ENCODE assay signal across 8 cellular contexts in genomic region chr20:33995053-33995816, GRCh38. TPM values are rescaled to one million over a fixed set of nuclear protein-coding genes. Genes with fewer than 3 reads are reported as not detected.
DNase-seq lines count a peak whose midpoint lies in the region; ATAC-seq and TF ChIP-seq lines count a peak whose summit lies in the region.

No MANE protein-coding gene starts in this region.

- H3K27me3 Mint-ChIP-seq in naive thymus-derived CD8-positive, alpha-beta T cell, result no peaks in the 10 kb centered on the region

- peak overlapping the region; percentile 21 to 99 (median 96) for H3K27ac Mint-ChIP-seq in naive thymus-derived CD8-positive, alpha-beta T cell

- no peak for TF ChIP-seq CTCF in coronary artery (IDR thresholded peaks at IDR 0.05)

- H3K4me3 Mint-ChIP-seq in naive thymus-derived CD8-positive, alpha-beta T cell, result peak overlapping the region; percentile 93 to 98 (median 96)

- DNase-seq in ELF-1 (ENCODE audit: low read depth, low spot score) (peak; percentile 23), NCI-H2171 treated with DMSO at 0.1 percent for 48 hours (lab: John Stamatoyannopoulos, UW) (peak; percentile 36), coronary artery (ENCODE audit: low spot score) (no peak), NCI-H1105 treated with DMSO at 0.1 percent for 48 hours (lab: John Stamatoyannopoulos, UW) (no peak), NCI-H1930 (lab: John Stamatoyannopoulos, UW) (no peak)
- no peak for DNase-seq in naive thymus-derived CD8-positive, alpha-beta T cell
- no peak for DNase-seq in stimulated activated CD4-positive, alpha-beta T cell treated with anti-CD3 and anti-CD28 coated beads, Interleukin-4, amount 100 ng/mL, for 4 hours

- peak overlapping the region; percentile 95 to 97 for H3K27ac ChIP-seq in coronary artery

- no peaks in the 10 kb centered on the region for H3K9me3 Mint-ChIP-seq in naive thymus-derived CD8-positive, alpha-beta T cell

- no peak for ATAC-seq in naive thymus-derived CD8-positive, alpha-beta T cell
- ATAC-seq in GM18519 (IDR thresholded peaks at IDR 0.05; ENCODE audit: low FRiP score, unreplicated experiment), result no peak

- peaks cover 0 to 12% (median 0%) of the 10 kb centered on the region in 3 donors for H3K36me3 Mint-ChIP-seq in naive thymus-derived CD8-positive, alpha-beta T cell

- H3K4me1 Mint-ChIP-seq in naive thymus-derived CD8-positive, alpha-beta T cell, result peaks cover 44 to 84% (median 79%) of the 10 kb centered on the region in 4 donors

- POLR2A ChIA-PET in naive thymus-derived CD8-positive, alpha-beta T cell (lab: Charles Lee), result interaction anchor here (0.6 to 3.4 kb wide), 6 partner anchors 14 to 263 kb away, joined by 3 to 46 read pairs (median 9); partner anchors contain the start of genes EIF2S2 and ZNF341

- peak overlapping the region; percentile 92 for H3K4me3 ChIP-seq in coronary artery

RNA-seq across cellular contexts. Expression of gene RALY, which starts 1.5 kb away (rescaled TPM):
- total RNA-seq in naive thymus-derived CD8-positive, alpha-beta T cell, result 100 to 1,000 TPM; 105 to 112 TPM
- 100 to 1,000 TPM; 175 to 211 (median 181) TPM for polyA plus RNA-seq in naive thymus-derived CD8-positive, alpha-beta T cell

Comparison
In these comparisons a context has a peak if more than half of its experiments do, and no peak if none do; other contexts are left out.
1. DNase-seq: peak in ELF-1 (single experiment) and NCI-H2171 treated with DMSO at 0.1 percent for 48 hours (single experiment); none in coronary artery (single experiment), naive thymus-derived CD8-positive, alpha-beta T cell (0 of 10), NCI-H1105 treated with DMSO at 0.1 percent for 48 hours (single experiment), stimulated activated CD4-positive, alpha-beta T cell treated with anti-CD3 and anti-CD28 coated beads, Interleukin-4, amount 100 ng/mL, for 4 hours (0 of 2) and NCI-H1930 (0 of 2).